In the genomic region with DNA sequence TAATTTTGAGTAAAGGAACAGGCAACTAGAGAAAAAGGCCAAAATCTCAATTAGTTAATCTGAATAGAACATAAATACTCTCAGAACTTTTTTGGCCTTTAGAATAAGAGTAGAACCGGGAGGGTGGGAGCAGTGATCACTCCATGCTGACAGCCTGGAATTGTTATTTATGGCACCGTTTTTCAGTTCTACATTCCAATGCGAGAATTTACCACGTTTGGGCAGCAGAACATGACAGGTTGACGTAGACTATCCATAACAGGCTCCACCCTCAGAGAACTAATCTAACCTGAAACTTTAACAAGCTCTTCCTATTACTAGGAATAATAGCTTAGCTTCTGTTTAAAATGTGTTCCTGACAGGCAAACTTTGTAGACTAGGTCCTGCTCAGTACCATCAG, we compare ENCODE assay signal across 20 cellular contexts.
DNase-seq lines count a peak whose midpoint lies in the region; ATAC-seq and TF ChIP-seq lines count a peak whose summit lies in the region.
"Had no signal": no experiment of that assay in that cellular context is flagged by ENCODE, and none has a peak within 500 bp of the region (broad histone marks: within the 10 kb centered on the region; RNA-seq: fewer than 3 reads in every experiment).

No MANE protein-coding gene starts in this region.

- H3K27me3 ChIP-seq in mesendoderm (ENCODE audit: insufficient read depth, low read length, poor library complexity) (no peaks in the 10 kb centered on the region), thyroid gland (no peaks in the 10 kb centered on the region)

- intact Hi-C loops in thyroid gland (cut with DNase I), result loop anchor here (5.0 to 10.0 kb wide), 2 partner anchors 143 to 291 kb away; no protein-coding TSS in a partner anchor

- no peak overlapping the region for H4K8ac ChIP-seq in mesendoderm (ENCODE audit: low read depth, low read length)

- no peak overlapping the region for H3K4me2 ChIP-seq in mesendoderm (ENCODE audit: low read length)

- H2AK5ac ChIP-seq in mesendoderm (ENCODE audit: low read length), result no peak overlapping the region

- no peak overlapping the region for H3K23ac ChIP-seq in mesendoderm (ENCODE audit: low read length)

- no peaks in the 10 kb centered on the region for H3K79me2 ChIP-seq in mesendoderm (ENCODE audit: control insufficient read depth, insufficient read depth, low read length)

- H4K5ac ChIP-seq in mesendoderm (ENCODE audit: low read length), result no peak overlapping the region

- no peak overlapping the region for H2BK120ac ChIP-seq in mesendoderm (ENCODE audit: low read depth, low read length)

- no peak for TF ChIP-seq CTCF in thyroid gland (IDR thresholded peaks at IDR 0.05)

- H3K27ac ChIP-seq in mesendoderm (ENCODE audit: low read depth, low read length), result no peak overlapping the region
- peak overlapping the region in 2 of 3 donors; percentile 40 to 75 for H3K27ac ChIP-seq in thyroid gland
- H3K27ac ChIP-seq: HL-60, RWPE1 had no signal

- peak in 1 of 2 donors; percentile 29 for TF ChIP-seq POLR2A in thyroid gland (IDR thresholded peaks at IDR 0.05)

- H3K9me3 ChIP-seq in thyroid gland, result no peaks in the 10 kb centered on the region

- ATAC-seq in GM21447 (IDR thresholded peaks at IDR 0.05; ENCODE audit: unreplicated experiment), result no peak

- DNase-seq in ELF-1 (ENCODE audit: low read depth, low spot score) (peak; percentile 36), astrocyte of the hippocampus (ENCODE audit: low read depth, low spot score) (peak; percentile 51), mesendoderm (peak; percentile 51), thyroid gland (no peak), NCI-H446 treated with DMSO at 0.1 percent for 48 hours (lab: John Stamatoyannopoulos, UW) (no peak), ecto neural progenitor cell (ENCODE audit: low spot score) (no peak)
- DNase-seq: Calu3, DMS79 treated with DMSO at 0.1 percent for 48 hours, GOT3, HCEC 1CT, NCI-H1092, NCI-H1417 treated with DMSO at 0.1 percent for 48 hours, NCI-H1694 treated with DMSO at 0.1 percent for 48 hours, NCI-H2081, NCI-H2227 treated with DMSO at 0.1 percent for 48 hours, NCI-H510A, SHP77 had no signal

- no peak overlapping the region for H2BK15ac ChIP-seq in mesendoderm (replicated peaks; ENCODE audit: low read depth)

- no peak overlapping the region for H3K4ac ChIP-seq in mesendoderm (ENCODE audit: low read depth, low read length)

- H3K56ac ChIP-seq in mesendoderm (ENCODE audit: low read length), result no peak overlapping the region

- H3K36me3 ChIP-seq in mesendoderm (ENCODE audit: control insufficient read depth, insufficient read depth, low read length), result no peaks in the 10 kb centered on the region
- H3K36me3 ChIP-seq in thyroid gland, result no peaks in the 10 kb centered on the region

- H3K18ac ChIP-seq in mesendoderm (ENCODE audit: low read length), result no peak overlapping the region

- WGBS in mesendoderm (ENCODE audit: extremely low coverage, insufficient coverage, low lambda C conversion rate), result no CpG with 5 or more reads among the region's 5 CpGs
- 29 to 33% methylated on average over 5 of the region's 5 CpGs for WGBS in thyroid gland, 2 donors

- H3K79me1 ChIP-seq in mesendoderm (ENCODE audit: low read length), result no peaks in the 10 kb centered on the region

- no peak overlapping the region for H3K9ac ChIP-seq in mesendoderm (ENCODE audit: low read length)

- no peak overlapping the region for H2BK5ac ChIP-seq in mesendoderm (ENCODE audit: low read length)

- H3K4me1 ChIP-seq in mesendoderm (ENCODE audit: control insufficient read depth, low read depth, low read length) (no peaks in the 10 kb centered on the region), thyroid gland (peaks cover 0 to 11% of the 10 kb centered on the region in 2 donors)

- H3K4me3 ChIP-seq in mesendoderm (ENCODE audit: low read length) (no peak overlapping the region), thyroid gland (replicated peaks in 1 of 3) (no peak overlapping the region)

Comparison
In these comparisons a context has a peak if more than half of its experiments do, and no peak if none do; other contexts are left out.
1. DNase-seq: peak in ELF-1 (single experiment), astrocyte of the hippocampus (single experiment) and mesendoderm (single experiment); none in thyroid gland (0 of 2), NCI-H446 treated with DMSO at 0.1 percent for 48 hours (single experiment) and ecto neural progenitor cell (single experiment).